Comparison of ENCODE assay signal across 8 cellular contexts in the genomic region with DNA sequence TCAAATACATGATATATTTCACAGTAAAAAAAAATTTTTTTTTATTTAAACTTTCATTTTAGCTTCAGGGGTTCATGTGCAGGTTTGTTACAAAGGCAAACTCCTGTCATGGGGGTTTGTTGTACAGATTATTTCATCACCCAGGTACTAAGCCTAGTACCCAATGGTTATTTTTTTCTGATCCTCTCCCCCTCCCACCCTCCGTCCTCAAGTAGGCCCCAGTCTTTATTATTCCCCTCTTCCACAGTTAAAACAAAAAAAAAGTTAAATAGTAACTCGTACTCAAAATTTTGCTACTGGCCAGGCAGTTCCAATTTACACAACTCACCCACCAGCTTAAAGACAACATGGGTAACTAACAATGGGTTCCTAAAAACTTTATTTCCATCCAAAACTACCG.
"Had no signal": no experiment of that assay in that cellular context is flagged by ENCODE, and none has a peak within 500 bp of the region (broad histone marks: within the 10 kb centered on the region; RNA-seq: fewer than 3 reads in every experiment).

No MANE protein-coding gene starts in this region.

- DNase-seq: GOT3, H9, HCEC 1CT, IMR-90, KG1 had no signal

- H3K4me3 ChIP-seq: K562 had no signal

- H3K4me3 Mint-ChIP-seq: H9 had no signal

- ATAC-seq: K562 had no signal

- H3K9me3 Mint-ChIP-seq: H9 had no signal

- FAIRE-seq: H54, K562 had no signal

- H3K27ac ChIP-seq: HL-60 had no signal

- H3K4me1 Mint-ChIP-seq: H9 had no signal
